ENCODE assay signal across 12 cellular contexts in genomic region chr3:187769771-187770170, GRCh38. TPM values are rescaled to one million over a fixed set of nuclear protein-coding genes. Genes with fewer than 3 reads are reported as not detected.
A peak's percentile ranks its signal among the peaks of the same experiment; 100 is the strongest.
DNase-seq lines count a peak whose midpoint lies in the region; ATAC-seq and TF ChIP-seq lines count a peak whose summit lies in the region.
"Had no signal": no experiment of that assay in that cellular context is flagged by ENCODE, and none has a peak within 500 bp of the region (broad histone marks: within the 10 kb centered on the region; RNA-seq: fewer than 3 reads in every experiment).

No MANE protein-coding gene starts in this region.

- H3F3A ChIP-seq in GM23338 (replicated peaks; ENCODE audit: low read depth) = no peaks in the 10 kb centered on the region

- POLR2A ChIA-PET in activated CD4-positive, alpha-beta T cell treated with anti-CD3 and anti-CD28 coated beads for 36 hours (lab: Charles Lee) = interaction anchor here (1.0 to 1.9 kb wide), 4 partner anchors 22 to 153 kb away, joined by 5 to 11 read pairs (median 7); partner anchors contain the start of gene BCL6

- no peaks in the 10 kb centered on the region for H3K36me3 ChIP-seq in GM23338 (ENCODE audit: insufficient read depth)
- no peaks in the 10 kb centered on the region for H3K36me3 ChIP-seq in OCI-LY3 (replicated peaks; ENCODE audit: low read depth, low read length)
- no peaks in the 10 kb centered on the region for H3K36me3 ChIP-seq in parathyroid adenoma (ENCODE audit: control insufficient read depth, insufficient read depth, low read length)
- H3K36me3 ChIP-seq: colonic mucosa had no signal

- H3K27ac ChIP-seq in GM23338 (ENCODE audit: low read depth) = no peak overlapping the region
- peak overlapping the region; percentile 89 for H3K27ac ChIP-seq in OCI-LY3 (ENCODE audit: low read length)
- H3K27ac ChIP-seq in parathyroid adenoma = no peak overlapping the region
- H3K27ac ChIP-seq: A549, colonic mucosa had no signal

- H3K9me3 Mint-ChIP-seq in activated CD4-positive, alpha-beta T cell treated with anti-CD3 and anti-CD28 coated beads for 36 hours (ENCODE audit: low read depth) = no peaks in the 10 kb centered on the region
- H3K9me3 Mint-ChIP-seq in GM23338 (no peaks in the 10 kb centered on the region), Calu3 (ENCODE audit: low read depth, unreplicated experiment) (no peaks in the 10 kb centered on the region)

- no peaks in the 10 kb centered on the region for H4K20me1 ChIP-seq in GM23338 (replicated peaks; ENCODE audit: insufficient read depth)
- H4K20me1 ChIP-seq in OCI-LY3 (ENCODE audit: insufficient read depth, low read length) = no peaks in the 10 kb centered on the region

- CTCF ChIA-PET in activated CD4-positive, alpha-beta T cell treated with anti-CD3 and anti-CD28 coated beads for 36 hours (lab: Charles Lee) = interaction anchor here (0.6 to 2.2 kb wide), 5 partner anchors 21 to 599 kb away, joined by 3 to 12 read pairs (median 8); partner anchors contain the start of gene BCL6
- CTCF ChIA-PET in Calu3 (lab: Charles Lee) = no interaction called here

- peak; percentile 10 for ATAC-seq in activated CD4-positive, alpha-beta T cell treated with anti-CD3 and anti-CD28 coated beads for 36 hours
- no peak for ATAC-seq in GM23338
- ATAC-seq: A549 had no signal

- no peaks in the 10 kb centered on the region for H3K36me3 Mint-ChIP-seq in activated CD4-positive, alpha-beta T cell treated with anti-CD3 and anti-CD28 coated beads for 36 hours (ENCODE audit: low read depth)
- no peaks in the 10 kb centered on the region for H3K36me3 Mint-ChIP-seq in GM23338 (ENCODE audit: low read depth)
- H3K36me3 Mint-ChIP-seq in Calu3 (ENCODE audit: insufficient read depth, unreplicated experiment) = no peaks in the 10 kb centered on the region
- H3K36me3 Mint-ChIP-seq: type B pancreatic cell had no signal

- TF ChIP-seq CTCF in GM23338 (conservative IDR thresholded peaks at IDR 0.05; ENCODE audit: low read depth in 2 of 2) (no peak), OCI-LY3 (IDR thresholded peaks at IDR 0.05; ENCODE audit: low read depth, low read length) (no peak), parathyroid adenoma (IDR thresholded peaks at IDR 0.05) (no peak), Calu3 (IDR thresholded peaks at IDR 0.05; ENCODE audit: unreplicated experiment) (no peak)

- peak overlapping the region; percentile 8 for H3K4me3 Mint-ChIP-seq in activated CD4-positive, alpha-beta T cell treated with anti-CD3 and anti-CD28 coated beads for 36 hours
- H3K4me3 Mint-ChIP-seq in GM23338 (no peak overlapping the region), Calu3 (ENCODE audit: low read depth, unreplicated experiment) (no peak overlapping the region)
- H3K4me3 Mint-ChIP-seq: type B pancreatic cell had no signal

- peak overlapping the region; percentile 76 for H3K27ac Mint-ChIP-seq in activated CD4-positive, alpha-beta T cell treated with anti-CD3 and anti-CD28 coated beads for 36 hours
- H3K27ac Mint-ChIP-seq in GM23338 (no peak overlapping the region), Calu3 (ENCODE audit: unreplicated experiment) (no peak overlapping the region)
- H3K27ac Mint-ChIP-seq: type B pancreatic cell had no signal

- H3K4me1 Mint-ChIP-seq in activated CD4-positive, alpha-beta T cell treated with anti-CD3 and anti-CD28 coated beads for 36 hours = peaks cover 44% of the 10 kb centered on the region
- H3K4me1 Mint-ChIP-seq in GM23338 = peaks cover 12% of the 10 kb centered on the region
- H3K4me1 Mint-ChIP-seq in Calu3 (ENCODE audit: low read depth, unreplicated experiment) = peaks cover 6% of the 10 kb centered on the region

- H2AFZ ChIP-seq in GM23338 = peak overlapping the region; percentile 63
- H2AFZ ChIP-seq in OCI-LY3 (ENCODE audit: low read depth, low read length) = no peak overlapping the region
- peak overlapping the region; percentile 44 for H2AFZ ChIP-seq in parathyroid adenoma

- H3K79me2 ChIP-seq in GM23338 (replicated peaks; ENCODE audit: insufficient read depth) (no peaks in the 10 kb centered on the region), OCI-LY3 (ENCODE audit: low read length) (peaks cover 6% of the 10 kb centered on the region; the same call in 1 of the 2 replicates), parathyroid adenoma (no peaks in the 10 kb centered on the region)

- H3K4me2 ChIP-seq in GM23338 (no peak overlapping the region), OCI-LY3 (ENCODE audit: low read length) (peak overlapping the region; percentile 62), parathyroid adenoma (ENCODE audit: low read length) (no peak overlapping the region)
- H3K4me2 ChIP-seq: A549 had no signal

- intact Hi-C loops in activated CD4-positive, alpha-beta T cell treated with anti-CD3 and anti-CD28 coated beads for 36 hours (cut with DNase I, micrococcal nuclease) = loop anchor here in 1 of 2 experiments (1.0 kb wide), 1 partner anchor 150 kb away; no protein-coding TSS in a partner anchor
- intact Hi-C loops in Calu3 (cut with micrococcal nuclease; ENCODE audit: unreplicated experiment) = no loop called here

- DNase-seq in activated CD4-positive, alpha-beta T cell treated with anti-CD3 and anti-CD28 coated beads for 36 hours = no peak
- no peak for DNase-seq in activated CD4-positive, alpha-beta T cell treated with anti-CD3 and anti-CD28 coated beads for 48 hours
- DNase-seq in GM23338 (ENCODE audit: low spot score) (no peak), HK-2 (ENCODE audit: unreplicated experiment) (no peak), Calu3 (no peak), NCI-H69 (lab: John Stamatoyannopoulos, UW) (no peak)
- DNase-seq: colonic mucosa, occipital lobe had no signal

- H3K4me3 ChIP-seq in GM23338 (no peak overlapping the region), OCI-LY3 (ENCODE audit: low read length) (peak overlapping the region; percentile 40), parathyroid adenoma (ENCODE audit: low read depth, low read length) (no peak overlapping the region)
- H3K4me3 ChIP-seq: A549, colonic mucosa had no signal

- H3K9me3 ChIP-seq in OCI-LY3 (ENCODE audit: insufficient read depth, low read length) (no peaks in the 10 kb centered on the region), parathyroid adenoma (ENCODE audit: control insufficient read depth, low read length) (no peaks in the 10 kb centered on the region)
- H3K9me3 ChIP-seq: A549, colonic mucosa had no signal

- H3K4me1 ChIP-seq in GM23338 (ENCODE audit: insufficient read depth) (peaks cover 8% of the 10 kb centered on the region), OCI-LY3 (ENCODE audit: low read length) (peaks cover 60% of the 10 kb centered on the region), parathyroid adenoma (no peaks in the 10 kb centered on the region)
- H3K4me1 ChIP-seq: A549, colonic mucosa had no signal

- no TSS peak for BruUV-seq in Calu3 (replicated peaks; lab: Mats Ljungman, UMichigan)

- H3K27me3 Mint-ChIP-seq in activated CD4-positive, alpha-beta T cell treated with anti-CD3 and anti-CD28 coated beads for 36 hours = peaks cover 15% of the 10 kb centered on the region
- no peaks in the 10 kb centered on the region for H3K27me3 Mint-ChIP-seq in GM23338 (ENCODE audit: insufficient read depth, low read depth, poor library complexity)
- H3K27me3 Mint-ChIP-seq in Calu3 (ENCODE audit: unreplicated experiment) = no peaks in the 10 kb centered on the region
- H3K27me3 Mint-ChIP-seq: type B pancreatic cell had no signal

- H3K9ac ChIP-seq in OCI-LY3 (ENCODE audit: low read length) = peak overlapping the region; percentile 58
- H3K9ac ChIP-seq in parathyroid adenoma = no peak overlapping the region

- 0 out of 2 replicates have a peak, but pooled peaks cover 8% of the 10 kb centered on the region for H3K9me2 ChIP-seq in GM23338 (ENCODE audit: insufficient read depth)

- H3K27me3 ChIP-seq in GM23338 (ENCODE audit: insufficient read depth) = no peaks in the 10 kb centered on the region
- H3K27me3 ChIP-seq in OCI-LY3 (ENCODE audit: low read depth, low read length) = no peaks in the 10 kb centered on the region
- no peaks in the 10 kb centered on the region for H3K27me3 ChIP-seq in parathyroid adenoma (ENCODE audit: control insufficient read depth, insufficient read depth, low read length)
- H3K27me3 ChIP-seq: colonic mucosa had no signal

TF ChIP-seq in GM23338, 12 proteins besides CTCF, POLR2A, EP300 and RAD21 (continues in another document):
- TF ChIP-seq ZNF331 (CRISPR knock-in tag; IDR thresholded peaks at IDR 0.05; ENCODE audit: low read depth) = no peak
- TF ChIP-seq EZH2 (IDR thresholded peaks at IDR 0.05; ENCODE audit: low read depth, unreplicated experiment) = no peak
- TF ChIP-seq POLR2AphosphoS5 (IDR thresholded peaks at IDR 0.05; ENCODE audit: low read depth) = no peak
- no peak for TF ChIP-seq ZNF114 (CRISPR knock-in tag; IDR thresholded peaks at IDR 0.05)
- TF ChIP-seq EZH2phosphoT487 (IDR thresholded peaks at IDR 0.05; ENCODE audit: unreplicated experiment) = no peak
- no peak for TF ChIP-seq NANOG (IDR thresholded peaks at IDR 0.05; ENCODE audit: borderline replicate concordance)
- TF ChIP-seq REST (IDR thresholded peaks at IDR 0.05; ENCODE audit: unreplicated experiment) = no peak
- TF ChIP-seq CREB1 (CRISPR knock-in tag; IDR thresholded peaks at IDR 0.05; ENCODE audit: low read depth) = no peak

RNA-seq across cellular contexts. Expression of gene BCL6, which starts 24.5 kb away (rescaled TPM):
- 10 to 100 TPM; 42.9 to 52.8 TPM for total RNA-seq in activated CD4-positive, alpha-beta T cell treated with anti-CD3 and anti-CD28 coated beads for 36 hours
- total RNA-seq in GM23338 (2014; rRNA removed; shearing (Covaris generic)) = 5.4 and 5.9 TPM in 2 replicates
- polyA plus RNA-seq in GM23338 (2016; fragmentation: Nextera tagmentation; extraction: Ambion mirVana) = 2.5 and 2.6 TPM in 2 replicates
- total RNA-seq in Calu3 (2022) = 28.3 and 35.1 TPM in 2 replicates
